ENCODE assay signal across 14 cellular contexts in genomic region chr6:3721810-3722209, GRCh38. TPM values are rescaled to one million over a fixed set of nuclear protein-coding genes. Genes with fewer than 3 reads are reported as not detected.
DNase-seq lines count a peak whose midpoint lies in the region; ATAC-seq and TF ChIP-seq lines count a peak whose summit lies in the region.
"Had no signal": no experiment of that assay in that cellular context is flagged by ENCODE, and none has a peak within 500 bp of the region (broad histone marks: within the 10 kb centered on the region; RNA-seq: fewer than 3 reads in every experiment).

No MANE protein-coding gene starts in this region.

- H3K9ac ChIP-seq in mesenchymal stem cell (ENCODE audit: low read length) (peak overlapping the region; percentile 24), smooth muscle cell (ENCODE audit: low read depth) (no peak overlapping the region)

- no peak overlapping the region for H4K91ac ChIP-seq in mesenchymal stem cell (ENCODE audit: low read length)

- ATAC-seq in heart right ventricle: no peak
- ATAC-seq in left cardiac atrium: no peak
- ATAC-seq in upper lobe of left lung (ENCODE audit: low FRiP score in 2 of 2): no peak
- ATAC-seq in GM21619 (IDR thresholded peaks at IDR 0.05; ENCODE audit: unreplicated experiment): no peak
- ATAC-seq: HCT116 had no signal

- H3K79me2 ChIP-seq in smooth muscle cell (ENCODE audit: low read depth): peaks cover 4% of the 10 kb centered on the region

- peaks cover 0 to 65% (median 24%) of the 10 kb centered on the region in 9 donors for H3K36me3 ChIP-seq in heart right ventricle
- peaks cover 57 to 66% of the 10 kb centered on the region in 2 experiments for H3K36me3 ChIP-seq in mesenchymal stem cell (ENCODE audit: control insufficient read depth in 1 of 2, insufficient read depth in 2 of 2, low read depth in 1 of 2, low read length in 2 of 2)
- peaks cover under 1 to 49% (median 33%) of the 10 kb centered on the region in 4 donors for H3K36me3 ChIP-seq in upper lobe of left lung
- peaks cover 5% of the 10 kb centered on the region for H3K36me3 ChIP-seq in smooth muscle cell (ENCODE audit: low read depth)

- H3K27me3 ChIP-seq in heart right ventricle: no peaks in the 10 kb centered on the region
- no peaks in the 10 kb centered on the region for H3K27me3 ChIP-seq in mesenchymal stem cell (ENCODE audit: control insufficient read depth in 1 of 2, insufficient read depth in 1 of 2, low read length in 2 of 2)
- no peaks in the 10 kb centered on the region for H3K27me3 ChIP-seq in upper lobe of left lung
- no peaks in the 10 kb centered on the region for H3K27me3 ChIP-seq in smooth muscle cell (ENCODE audit: low read depth)

- H3K4ac ChIP-seq in mesenchymal stem cell (ENCODE audit: low read depth in 1 of 2, low read length in 2 of 2): no peak overlapping the region

- H4K8ac ChIP-seq in mesenchymal stem cell (ENCODE audit: low read length): no peak overlapping the region

- H3K4me1 ChIP-seq in heart right ventricle (peaks cover 10 to 56% (median 45%) of the 10 kb centered on the region in 9 donors), mesenchymal stem cell (ENCODE audit: control insufficient read depth, insufficient read depth, low read depth, low read length) (peaks cover 7% of the 10 kb centered on the region), upper lobe of left lung (peaks cover 0 to 19% (median 10%) of the 10 kb centered on the region in 4 donors), smooth muscle cell (ENCODE audit: low read depth) (no peaks in the 10 kb centered on the region)

- no peak overlapping the region for H2AFZ ChIP-seq in mesenchymal stem cell (ENCODE audit: low read depth, low read length)
- no peak overlapping the region for H2AFZ ChIP-seq in smooth muscle cell (ENCODE audit: low read depth)

- peaks cover 38% of the 10 kb centered on the region for H3K79me1 ChIP-seq in mesenchymal stem cell (replicated peaks; ENCODE audit: low read length, poor library complexity, severe bottlenecking)

- H2AK5ac ChIP-seq in mesenchymal stem cell (ENCODE audit: low read length, severe bottlenecking): no peak overlapping the region

- no peak overlapping the region for H2BK5ac ChIP-seq in mesenchymal stem cell (ENCODE audit: low read depth, low read length, poor library complexity, severe bottlenecking)

- H2BK12ac ChIP-seq in mesenchymal stem cell (ENCODE audit: low read length in 2 of 2): no peak overlapping the region

- no peak overlapping the region for H3K14ac ChIP-seq in mesenchymal stem cell (ENCODE audit: low read length in 2 of 2)

- peak overlapping the region in 8 of 10 donors; percentile 15 to 77 (median 69) for H3K27ac ChIP-seq in heart right ventricle
- no peak overlapping the region for H3K27ac ChIP-seq in mesenchymal stem cell (ENCODE audit: low read length, poor library complexity, severe bottlenecking)
- H3K27ac ChIP-seq in upper lobe of left lung: peak overlapping the region in 3 of 4 donors; percentile 14 to 85 (median 69)
- no peak overlapping the region for H3K27ac ChIP-seq in smooth muscle cell (ENCODE audit: low read depth)
- H3K27ac ChIP-seq: C4-2B had no signal

- 90 to 92% methylated on average over 6 of the region's 6 CpGs for WGBS in heart right ventricle, 2 donors
- WGBS in mesenchymal stem cell: 100% methylated on average over 6 of the region's 6 CpGs
- WGBS in upper lobe of left lung, 2 donors: 79 to 95% methylated on average over 6 of the region's 6 CpGs
- WGBS in smooth muscle cell (ENCODE audit: low lambda C conversion rate): 96% methylated on average over 6 of the region's 6 CpGs

- no peak overlapping the region for H3K18ac ChIP-seq in mesenchymal stem cell (ENCODE audit: low read depth in 1 of 2, low read length in 2 of 2)

- H2BK120ac ChIP-seq in mesenchymal stem cell (ENCODE audit: low read depth, low read length): no peak overlapping the region

- H4K20me1 ChIP-seq in smooth muscle cell (ENCODE audit: low read depth): peaks cover 53% of the 10 kb centered on the region

- no peak for TF ChIP-seq POLR2A in upper lobe of left lung (IDR thresholded peaks at IDR 0.05)

- intact Hi-C loops in heart right ventricle (cut with DNase I): no loop called here
- intact Hi-C loops in left cardiac atrium (cut with DNase I): no loop called here

- H3K4me2 ChIP-seq in mesenchymal stem cell (ENCODE audit: low read length, poor library complexity, severe bottlenecking) (no peak overlapping the region), smooth muscle cell (no peak overlapping the region)

- no peaks in the 10 kb centered on the region for H3F3A ChIP-seq in smooth muscle cell (ENCODE audit: low read depth)

- TF ChIP-seq CTCF in heart right ventricle (IDR thresholded peaks at IDR 0.05) (no peak), choroid plexus epithelial cell (conservative IDR thresholded peaks at IDR 0.05; ENCODE audit: low read depth, low read length) (peak; percentile 2), upper lobe of left lung (IDR thresholded peaks at IDR 0.05) (no peak), smooth muscle cell (IDR thresholded peaks at IDR 0.05; ENCODE audit: borderline replicate concordance, insufficient read depth, poor library complexity, severe bottlenecking) (no peak)

- TF ChIP-seq EP300 in upper lobe of left lung (IDR thresholded peaks at IDR 0.05): no peak

- H2BK15ac ChIP-seq in mesenchymal stem cell (ENCODE audit: low read depth, poor library complexity, severe bottlenecking): no peak overlapping the region

- H3K4me3 ChIP-seq in heart right ventricle (no peak overlapping the region), choroid plexus epithelial cell (ENCODE audit: low read depth, low read length) (no peak overlapping the region), mesenchymal stem cell (ENCODE audit: insufficient read depth in 1 of 2, low read depth in 1 of 2, low read length in 2 of 2) (no peak overlapping the region), upper lobe of left lung (no peak overlapping the region), smooth muscle cell (no peak overlapping the region)

- H3K23ac ChIP-seq in mesenchymal stem cell (ENCODE audit: low read length in 2 of 2): no peak overlapping the region

- DNase-seq in heart right ventricle (no peak), left cardiac atrium (no peak), choroid plexus epithelial cell (ENCODE audit: low read depth) (no peak), mesenchymal stem cell (no peak), upper lobe of left lung (no peak), smooth muscle cell (lab: John Stamatoyannopoulos, UW; ENCODE audit: unreplicated experiment) (no peak), middle frontal gyrus (ENCODE audit: extremely low spot score, low spot score) (no peak)
- DNase-seq: DMS153, NCI-H1436, NCI-H2029 treated with DMSO at 0.1 percent for 48 hours, NCI-H524 had no signal

- H3K9me3 ChIP-seq in heart right ventricle (no peaks in the 10 kb centered on the region), mesenchymal stem cell (ENCODE audit: control insufficient read depth, low read length) (no peaks in the 10 kb centered on the region), upper lobe of left lung (no peaks in the 10 kb centered on the region), smooth muscle cell (replicated peaks; ENCODE audit: low read depth) (no peaks in the 10 kb centered on the region)

RNA-seq across cellular contexts. Expression of gene PXDC1, which starts 29.7 kb away (rescaled TPM):
- total RNA-seq in heart right ventricle (10 to 100 TPM; 11.3 to 39.5 (median 21.7) TPM), left cardiac atrium (10 to 100 TPM; 32.8 to 57.3 TPM), upper lobe of left lung (100 to 1,000 TPM in 3 of 6 donors, 10 to 100 TPM in 3; 51.6 to 118 (median 95.3) TPM), smooth muscle cell (44.0 and 49.1 TPM in 2 replicates)
- polyA plus RNA-seq in heart right ventricle (10 to 100 TPM; 17.5 to 69.9 TPM), smooth muscle cell (72.7 and 78.6 TPM in 2 replicates)
- polyA plus RNA-seq in mesenchymal stem cell (2013, experiment 1 of 2): 40.5 TPM
- polyA plus RNA-seq in mesenchymal stem cell (2013, experiment 2 of 2): 41.6 TPM

Comparison
In these comparisons a context has a peak if more than half of its experiments do, and no peak if none do; other contexts are left out.
1. H3K27ac ChIP-seq: peak in heart right ventricle (8 of 10) and upper lobe of left lung (3 of 4); none in mesenchymal stem cell (single experiment) and smooth muscle cell (single experiment).